ENCODE assay signal across 10 cellular contexts in genomic region chr7:44798649-44799275, GRCh38. TPM values are rescaled to one million over a fixed set of nuclear protein-coding genes. Genes with fewer than 3 reads are reported as not detected.
DNase-seq lines count a peak whose midpoint lies in the region; ATAC-seq and TF ChIP-seq lines count a peak whose summit lies in the region.
"Had no signal": no experiment of that assay in that cellular context is flagged by ENCODE, and none has a peak within 500 bp of the region (broad histone marks: within the 10 kb centered on the region; RNA-seq: fewer than 3 reads in every experiment).

No MANE protein-coding gene starts in this region.

- ATAC-seq in activated T-cell treated with anti-CD3 and anti-CD28 coated beads, Interleukin-2, amount 50 U/mL, for 72 hours (replicated peaks in 1 of 2) = peak in 1 of 2 donors; percentile 1

- H3K9ac ChIP-seq in iPS-20b (ENCODE audit: low read depth, low read length) = peak overlapping the region; percentile 100; the same call in 1 of the 2 replicates

- CTCF ChIA-PET in activated naive CD4-positive, alpha-beta T cell treated with anti-CD3 and anti-CD28 coated beads, Interleukin-2, amount 10 ng/mL, durations not matched to agents 7 days and 5 days (lab: Charles Lee) = interaction anchor here (0.6 to 1.6 kb wide), 9 partner anchors 40 to 186 kb away, joined by 3 to 8 read pairs (median 4); no protein-coding TSS in a partner anchor

- intact Hi-C loops in tibial artery (cut with DNase I; ENCODE audit: low total_unique reads) = no loop called here

- H3K4me3 Mint-ChIP-seq in activated T-cell treated with anti-CD3 and anti-CD28 coated beads, Interleukin-2, amount 50 U/mL, for 72 hours = peak overlapping the region; percentile 90 to 100
- H3K4me3 Mint-ChIP-seq in activated naive CD4-positive, alpha-beta T cell treated with anti-CD3 and anti-CD28 coated beads, Interleukin-2, amount 10 ng/mL, durations not matched to agents 7 days and 5 days = peak overlapping the region; percentile 85

- no peaks in the 10 kb centered on the region for H3K9me3 Mint-ChIP-seq in activated T-cell treated with anti-CD3 and anti-CD28 coated beads, Interleukin-2, amount 50 U/mL, for 72 hours
- H3K9me3 Mint-ChIP-seq in activated naive CD4-positive, alpha-beta T cell treated with anti-CD3 and anti-CD28 coated beads, Interleukin-2, amount 10 ng/mL, durations not matched to agents 7 days and 5 days = no peaks in the 10 kb centered on the region

- no peak for TF ChIP-seq CTCF in tibial artery (IDR thresholded peaks at IDR 0.05)

- H3K36me3 ChIP-seq in iPS-20b (ENCODE audit: insufficient read depth, low read depth, low read length) (peaks cover 68% of the 10 kb centered on the region), tibial artery (peaks cover 42 to 44% (median 43%) of the 10 kb centered on the region in 3 donors)

- H3K4me3 ChIP-seq in iPS-20b (ENCODE audit: low read length) = peak overlapping the region; percentile 98
- peak overlapping the region; percentile 72 to 88 for H3K4me3 ChIP-seq in tibial artery

- in situ Hi-C loops in KBM-7 (cut with MboI; ENCODE audit: low pct_unique_long_range_greater_than_20kb, low sequenced_read_pairs) = no loop called here

- H3K27ac ChIP-seq in iPS-20b (ENCODE audit: low read length) (no peak overlapping the region), tibial artery (peak overlapping the region in 1 of 2 donors; percentile 98)

- DNase-seq in activated T-cell treated with anti-CD3 and anti-CD28 coated beads, Interleukin-2, amount 50 U/mL, for 72 hours = no peak
- no peak for DNase-seq in activated T-cell treated with anti-CD3 and anti-CD28 coated beads, Interleukin-2, amount 50 U/mL, for 48 hours
- DNase-seq in activated naive CD4-positive, alpha-beta T cell treated with anti-CD3 and anti-CD28 coated beads, Interleukin-2, amount 10 ng/mL, durations not matched to agents 7 days and 5 days = no peak
- DNase-seq in tibial artery (no peak), NCI-H2107 (lab: John Stamatoyannopoulos, UW) (no peak), KBM-7 (no peak), GDM1 (lab: John Stamatoyannopoulos, UW) (no peak)
- DNase-seq: DMS53, small intestine had no signal

- peaks cover 40% of the 10 kb centered on the region for H3K4me1 Mint-ChIP-seq in activated T-cell treated with anti-CD3 and anti-CD28 coated beads, Interleukin-2, amount 50 U/mL, for 72 hours (ENCODE audit: low read depth)
- peaks cover 41% of the 10 kb centered on the region for H3K4me1 Mint-ChIP-seq in activated naive CD4-positive, alpha-beta T cell treated with anti-CD3 and anti-CD28 coated beads, Interleukin-2, amount 10 ng/mL, durations not matched to agents 7 days and 5 days

- no peaks in the 10 kb centered on the region for H3K27me3 ChIP-seq in iPS-20b (ENCODE audit: insufficient read depth, low read length)
- no peaks in the 10 kb centered on the region for H3K27me3 ChIP-seq in tibial artery

- no peaks in the 10 kb centered on the region for H3K9me3 ChIP-seq in iPS-20b (ENCODE audit: insufficient read depth, low read depth, low read length)
- H3K9me3 ChIP-seq in tibial artery = no peaks in the 10 kb centered on the region

- no peaks in the 10 kb centered on the region for H3K27me3 Mint-ChIP-seq in activated T-cell treated with anti-CD3 and anti-CD28 coated beads, Interleukin-2, amount 50 U/mL, for 72 hours (ENCODE audit: low read depth)
- H3K27me3 Mint-ChIP-seq in activated naive CD4-positive, alpha-beta T cell treated with anti-CD3 and anti-CD28 coated beads, Interleukin-2, amount 10 ng/mL, durations not matched to agents 7 days and 5 days = peaks cover 5% of the 10 kb centered on the region

- H3K36me3 Mint-ChIP-seq in activated T-cell treated with anti-CD3 and anti-CD28 coated beads, Interleukin-2, amount 50 U/mL, for 72 hours (ENCODE audit: insufficient read depth in 2 of 2) = peaks cover 29 to 47% of the 10 kb centered on the region in 2 donors
- H3K36me3 Mint-ChIP-seq in activated naive CD4-positive, alpha-beta T cell treated with anti-CD3 and anti-CD28 coated beads, Interleukin-2, amount 10 ng/mL, durations not matched to agents 7 days and 5 days = peaks cover 54% of the 10 kb centered on the region

- H3K27ac Mint-ChIP-seq in activated T-cell treated with anti-CD3 and anti-CD28 coated beads, Interleukin-2, amount 50 U/mL, for 72 hours = peak overlapping the region; percentile 100
- H3K27ac Mint-ChIP-seq in activated naive CD4-positive, alpha-beta T cell treated with anti-CD3 and anti-CD28 coated beads, Interleukin-2, amount 10 ng/mL, durations not matched to agents 7 days and 5 days = peak overlapping the region; percentile 97

- H3K4me1 ChIP-seq in iPS-20b (ENCODE audit: insufficient read depth, low read length) (peaks cover 6% of the 10 kb centered on the region; the same call in 1 of the 2 replicates), tibial artery (peaks cover 0 to 28% (median 21%) of the 10 kb centered on the region in 4 donors)

RNA-seq across cellular contexts. Expression of gene PPIA, which starts 2.3 kb away (rescaled TPM):
- 1,000 to 10,000 TPM; 1,240 to 1,316 TPM for total RNA-seq in activated T-cell treated with anti-CD3 and anti-CD28 coated beads, Interleukin-2, amount 50 U/mL, for 72 hours

RNA-seq across cellular contexts. Expression of gene H2AZ2, which starts 49.1 kb away (rescaled TPM):
- 100 to 1,000 TPM; 233 to 274 TPM for total RNA-seq in activated T-cell treated with anti-CD3 and anti-CD28 coated beads, Interleukin-2, amount 50 U/mL, for 72 hours

RNA-seq across cellular contexts. Expression of gene ZMIZ2, which starts 50.1 kb away (rescaled TPM):
- total RNA-seq in activated T-cell treated with anti-CD3 and anti-CD28 coated beads, Interleukin-2, amount 50 U/mL, for 72 hours = 100 to 1,000 TPM; 101 to 113 TPM
